ENCODE assay signal across 8 cellular contexts in the genomic region with DNA sequence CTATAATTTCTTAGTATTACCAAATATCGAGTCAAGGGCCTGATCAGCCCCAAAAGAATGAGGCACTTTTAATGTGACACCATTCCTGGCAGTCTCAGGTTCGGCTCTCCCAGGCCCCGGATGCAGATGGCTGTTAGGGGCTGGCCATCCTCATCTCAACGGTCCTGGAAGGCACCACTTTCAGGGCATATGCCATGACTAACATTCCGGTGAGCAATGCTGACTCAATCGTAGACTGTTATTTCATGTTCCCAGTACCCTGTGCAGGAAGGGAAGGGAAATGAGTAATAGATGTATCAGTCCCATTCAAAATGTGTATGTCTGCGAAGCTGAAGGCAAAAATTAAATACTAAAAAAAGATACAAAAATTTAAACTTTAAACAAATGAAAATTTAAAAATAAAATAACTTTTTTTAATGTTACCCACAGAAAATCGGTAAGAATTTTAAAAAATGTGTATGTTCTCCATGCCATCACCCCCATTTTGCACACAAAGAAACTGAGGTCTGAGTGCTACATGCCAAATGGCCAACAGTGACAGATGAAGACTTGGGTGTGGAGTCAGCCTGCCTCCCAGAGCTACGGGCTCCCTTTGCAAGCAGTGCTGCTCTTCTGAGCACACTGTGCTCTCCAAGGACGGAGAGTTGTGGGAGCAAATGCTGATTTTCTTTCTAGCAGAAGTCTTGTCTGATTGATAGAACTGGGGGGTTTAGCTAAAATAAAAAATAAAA.
DNase-seq lines count a peak whose midpoint lies in the region; ATAC-seq lines count a peak whose summit lies in the region.

No MANE protein-coding gene starts in this region.

- no peak overlapping the region for H3K4me3 Mint-ChIP-seq in activated CD4-positive, alpha-beta T cell treated with anti-CD3 and anti-CD28 coated beads, Interleukin-2, amount 10 ng/mL, durations not matched to agents 7 days and 5 days

- DNase-seq in Ammon's horn (ENCODE audit: low spot score), result peak; percentile 44
- peak; percentile 36 for DNase-seq in activated CD4-positive, alpha-beta T cell treated with anti-CD3 and anti-CD28 coated beads, Interleukin-2, amount 10 ng/mL, durations not matched to agents 7 days and 5 days
- peak; percentile 86 for DNase-seq in hepatic stellate cell (ENCODE audit: low spot score)
- DNase-seq in NCI-H1694 treated with DMSO at 0.1 percent for 48 hours (lab: John Stamatoyannopoulos, UW), result no peak
- no peak for DNase-seq in NOMO-1 treated with DMSO at 0.1 percent for 48 hours (lab: John Stamatoyannopoulos, UW; ENCODE audit: unreplicated experiment)

- peak; percentile 60 for ATAC-seq in HG02798 (IDR thresholded peaks at IDR 0.05; ENCODE audit: poor library complexity, unreplicated experiment)
- no peak for ATAC-seq in HG02970 (IDR thresholded peaks at IDR 0.05; ENCODE audit: low FRiP score, unreplicated experiment)
- ATAC-seq in HG03354 (IDR thresholded peaks at IDR 0.05; ENCODE audit: poor library complexity, severe bottlenecking, unreplicated experiment), result no peak

- no peaks in the 10 kb centered on the region for H3K27me3 Mint-ChIP-seq in activated CD4-positive, alpha-beta T cell treated with anti-CD3 and anti-CD28 coated beads, Interleukin-2, amount 10 ng/mL, durations not matched to agents 7 days and 5 days

- H3K36me3 Mint-ChIP-seq in activated CD4-positive, alpha-beta T cell treated with anti-CD3 and anti-CD28 coated beads, Interleukin-2, amount 10 ng/mL, durations not matched to agents 7 days and 5 days (ENCODE audit: low read depth), result no peaks in the 10 kb centered on the region

- peak overlapping the region; percentile 81 for H3K27ac Mint-ChIP-seq in activated CD4-positive, alpha-beta T cell treated with anti-CD3 and anti-CD28 coated beads, Interleukin-2, amount 10 ng/mL, durations not matched to agents 7 days and 5 days

- POLR2A ChIA-PET in activated CD4-positive, alpha-beta T cell treated with anti-CD3 and anti-CD28 coated beads, Interleukin-2, amount 10 ng/mL, durations not matched to agents 7 days and 5 days (lab: Charles Lee), result interaction anchor here (0.5 to 1.0 kb wide), 3 partner anchors 151 to 212 kb away, joined by 3 to 5 read pairs (median 4); a partner anchor contains a TSS

- no peaks in the 10 kb centered on the region for H3K9me3 Mint-ChIP-seq in activated CD4-positive, alpha-beta T cell treated with anti-CD3 and anti-CD28 coated beads, Interleukin-2, amount 10 ng/mL, durations not matched to agents 7 days and 5 days

- CTCF ChIA-PET in activated CD4-positive, alpha-beta T cell treated with anti-CD3 and anti-CD28 coated beads, Interleukin-2, amount 10 ng/mL, durations not matched to agents 7 days and 5 days (lab: Charles Lee), result interaction anchor here (1.7 to 2.1 kb wide), 2 partner anchors 212 to 213 kb away, joined by 7 to 8 read pairs; no protein-coding TSS in a partner anchor

- peaks cover 16% of the 10 kb centered on the region for H3K4me1 Mint-ChIP-seq in activated CD4-positive, alpha-beta T cell treated with anti-CD3 and anti-CD28 coated beads, Interleukin-2, amount 10 ng/mL, durations not matched to agents 7 days and 5 days

Comparison
In these comparisons a context has a peak if more than half of its experiments do, and no peak if none do; other contexts are left out.
1. DNase-seq: peak in Ammon's horn (single experiment), activated CD4-positive, alpha-beta T cell treated with anti-CD3 and anti-CD28 coated beads, Interleukin-2, amount 10 ng/mL, durations not matched to agents 7 days and 5 days (single experiment) and hepatic stellate cell (single experiment); none in NCI-H1694 treated with DMSO at 0.1 percent for 48 hours (single experiment) and NOMO-1 treated with DMSO at 0.1 percent for 48 hours (single experiment).